23 cellular contexts compared by ENCODE assay signal in the genomic region with DNA sequence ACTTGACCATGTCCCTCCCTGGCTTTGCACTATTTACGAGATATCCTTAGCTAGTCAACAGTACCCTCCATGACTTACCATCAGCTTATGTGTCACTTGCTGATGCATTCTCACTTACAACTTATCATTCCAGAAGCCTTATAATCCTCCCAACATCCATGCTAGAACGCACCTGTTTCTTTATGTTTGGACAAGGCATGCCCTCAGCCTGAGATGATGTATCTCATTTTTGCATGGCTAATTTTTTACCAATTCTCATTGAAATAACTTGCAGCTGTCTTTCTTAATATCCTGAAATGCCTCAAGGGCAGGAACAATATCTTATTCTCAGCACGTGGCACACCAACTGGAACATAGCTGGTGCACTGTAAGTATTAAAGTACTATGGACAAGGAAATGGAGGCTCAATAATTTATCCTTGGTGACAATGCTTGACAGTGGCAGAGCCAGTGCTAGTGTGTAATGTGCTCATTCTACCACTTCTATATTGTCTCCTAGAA.
DNase-seq lines count a peak whose midpoint lies in the region; ATAC-seq and TF ChIP-seq lines count a peak whose summit lies in the region.
"Had no signal": no experiment of that assay in that cellular context is flagged by ENCODE, and none has a peak within 500 bp of the region (broad histone marks: within the 10 kb centered on the region; RNA-seq: fewer than 3 reads in every experiment).

No MANE protein-coding gene starts in this region.

- H3K23ac ChIP-seq in mesenchymal stem cell (ENCODE audit: low read length in 2 of 2): no peak overlapping the region
- H3K23ac ChIP-seq in trophoblast cell (ENCODE audit: low read length): peak overlapping the region; percentile 5

- peaks cover 14% of the 10 kb centered on the region for H3K4me1 ChIP-seq in mammary epithelial cell (ENCODE audit: insufficient read depth, low read length)
- H3K4me1 ChIP-seq in mesenchymal stem cell (ENCODE audit: control insufficient read depth, insufficient read depth, low read depth, low read length): peaks cover 2% of the 10 kb centered on the region
- no peaks in the 10 kb centered on the region for H3K4me1 ChIP-seq in trophoblast cell (ENCODE audit: control insufficient read depth in 1 of 2, insufficient read depth in 2 of 2, low read length in 2 of 2)
- H3K4me1 ChIP-seq in GM23338 (ENCODE audit: insufficient read depth): no peaks in the 10 kb centered on the region
- H3K4me1 ChIP-seq: BE2C; BLaER1 treated with 17β-estradiol and CSF1 and Interleukin-3, amounts not matched to agents 10 nM and 100 nM had no signal

- TF ChIP-seq CTCF in MCF 10A (IDR thresholded peaks at IDR 0.05; ENCODE audit: unreplicated experiment) (no peak), mammary epithelial cell (conservative IDR thresholded peaks at IDR 0.05 in 1 of 2, IDR thresholded peaks at IDR 0.05 in 1 of 2; ENCODE audit: extremely low read depth in 1 of 2, insufficient read depth in 1 of 2, low read depth in 1 of 2, low read length in 2 of 2) (no peak), GM23338 (conservative IDR thresholded peaks at IDR 0.05; ENCODE audit: low read depth in 2 of 2) (no peak)

- H3K4me3 ChIP-seq in mammary epithelial cell (replicated peaks in 1 of 3; ENCODE audit: insufficient read depth in 1 of 3, low read depth in 2 of 3, low read length in 3 of 3): no peak overlapping the region
- no peak overlapping the region for H3K4me3 ChIP-seq in mesenchymal stem cell (ENCODE audit: insufficient read depth in 1 of 2, low read depth in 1 of 2, low read length in 2 of 2)
- no peak overlapping the region for H3K4me3 ChIP-seq in trophoblast cell (ENCODE audit: low read depth, low read length)
- H3K4me3 ChIP-seq in GM23338: no peak overlapping the region
- H3K4me3 ChIP-seq: BLaER1 treated with 17β-estradiol and CSF1 and Interleukin-3, amounts not matched to agents 10 nM and 100 nM; GM12878 had no signal

- ATAC-seq in GM19035 (IDR thresholded peaks at IDR 0.05; ENCODE audit: unreplicated experiment): no peak
- ATAC-seq in GM19397 (IDR thresholded peaks at IDR 0.05; ENCODE audit: unreplicated experiment): no peak
- ATAC-seq in GM23338: no peak
- ATAC-seq: GM12878 had no signal

- dilution Hi-C loops in mammary epithelial cell (cut with HindIII; ENCODE audit: low sequenced_read_pairs): no loop called here

- no peak overlapping the region for H2AFZ ChIP-seq in mammary epithelial cell (ENCODE audit: low read depth, low read length)
- H2AFZ ChIP-seq in mesenchymal stem cell (ENCODE audit: low read depth, low read length): no peak overlapping the region
- H2AFZ ChIP-seq in trophoblast cell (ENCODE audit: insufficient read depth, low read length, poor library complexity): no peak overlapping the region
- H2AFZ ChIP-seq in GM23338: no peak overlapping the region

- in situ Hi-C loops in mammary epithelial cell (cut with MboI; ENCODE audit: low sequenced_read_pairs in 2 of 2): no loop called here

- no peak overlapping the region for H3K9ac ChIP-seq in mammary epithelial cell (ENCODE audit: insufficient read depth, low read length)
- H3K9ac ChIP-seq in mesenchymal stem cell (ENCODE audit: low read length): no peak overlapping the region
- no peak overlapping the region for H3K9ac ChIP-seq in trophoblast cell (ENCODE audit: low read length)
- H3K9ac ChIP-seq: BLaER1 treated with 17β-estradiol and CSF1 and Interleukin-3, amounts not matched to agents 10 nM and 100 nM had no signal

- H3K4me2 ChIP-seq in mammary epithelial cell (ENCODE audit: insufficient read depth, low read depth, low read length) (no peak overlapping the region), mesenchymal stem cell (ENCODE audit: low read length, poor library complexity, severe bottlenecking) (no peak overlapping the region), trophoblast cell (ENCODE audit: low read length) (no peak overlapping the region), GM23338 (no peak overlapping the region)
- H3K4me2 ChIP-seq: BLaER1 treated with 17β-estradiol and CSF1 and Interleukin-3, amounts not matched to agents 10 nM and 100 nM had no signal

- WGBS in mammary epithelial cell (ENCODE audit: low coverage, missing lambda C conversion rate): 88% methylated on average over 3 of the region's 3 CpGs
- 92% methylated on average over 3 of the region's 3 CpGs for WGBS in mesenchymal stem cell
- no CpG with 5 or more reads among the region's 3 CpGs for WGBS in trophoblast cell (ENCODE audit: extremely low coverage, insufficient coverage, insufficient read length)

- intact Hi-C loops in MCF 10A (cut with micrococcal nuclease) (no loop called here), mammary epithelial cell (cut with micrococcal nuclease) (loop anchor here (10.0 kb wide), 2 partner anchors 165 to 285 kb away; partner anchors contain the start of genes KIAA0825 and SLF1)

- H2BK5ac ChIP-seq in mesenchymal stem cell (ENCODE audit: low read depth, low read length, poor library complexity, severe bottlenecking) (no peak overlapping the region), trophoblast cell (ENCODE audit: low read depth, low read length, poor library complexity) (no peak overlapping the region)

- H3K4me3 Mint-ChIP-seq in MCF 10A (ENCODE audit: unreplicated experiment): no peak overlapping the region
- H3K4me3 Mint-ChIP-seq in GM23338: no peak overlapping the region
- H3K4me3 Mint-ChIP-seq: CD14-positive monocyte; CD4-positive, alpha-beta T cell; CD8-positive, alpha-beta memory T cell had no signal

- no peaks in the 10 kb centered on the region for H3K27me3 Mint-ChIP-seq in MCF 10A (ENCODE audit: insufficient read depth, unreplicated experiment)
- no peaks in the 10 kb centered on the region for H3K27me3 Mint-ChIP-seq in GM23338 (ENCODE audit: insufficient read depth, low read depth, poor library complexity)
- H3K27me3 Mint-ChIP-seq: CD4-positive, alpha-beta T cell had no signal

- no peak overlapping the region for H4K91ac ChIP-seq in mesenchymal stem cell (ENCODE audit: low read length)
- H4K91ac ChIP-seq in trophoblast cell (ENCODE audit: low read depth, low read length): no peak overlapping the region

- H3F3A ChIP-seq in GM23338 (replicated peaks; ENCODE audit: low read depth): no peaks in the 10 kb centered on the region

- no peak overlapping the region for H4K12ac ChIP-seq in trophoblast cell (ENCODE audit: low read depth, low read length)

- H3K4me1 Mint-ChIP-seq in MCF 10A (ENCODE audit: insufficient read depth, unreplicated experiment): peaks cover 25% of the 10 kb centered on the region
- no peaks in the 10 kb centered on the region for H3K4me1 Mint-ChIP-seq in GM23338
- H3K4me1 Mint-ChIP-seq: CD14-positive monocyte; CD8-positive, alpha-beta memory T cell had no signal

- H3K9me2 ChIP-seq in GM23338 (ENCODE audit: insufficient read depth): no peaks in the 10 kb centered on the region

- H3K79me2 ChIP-seq in mammary epithelial cell (ENCODE audit: insufficient read depth, low read length) (no peaks in the 10 kb centered on the region), trophoblast cell (ENCODE audit: control insufficient read depth, insufficient read depth, low read length, poor library complexity) (no peaks in the 10 kb centered on the region), GM23338 (replicated peaks; ENCODE audit: insufficient read depth) (no peaks in the 10 kb centered on the region)

- H4K20me1 ChIP-seq in mammary epithelial cell (ENCODE audit: insufficient read depth, low read length): no peaks in the 10 kb centered on the region
- H4K20me1 ChIP-seq in GM23338 (replicated peaks; ENCODE audit: insufficient read depth): no peaks in the 10 kb centered on the region

- H3K27ac ChIP-seq in mammary epithelial cell (ENCODE audit: insufficient read depth, low read depth, low read length) (no peak overlapping the region), mesenchymal stem cell (ENCODE audit: low read length, poor library complexity, severe bottlenecking) (peak overlapping the region; percentile 29), trophoblast cell (ENCODE audit: low read depth, low read length) (no peak overlapping the region), GM23338 (ENCODE audit: low read depth) (no peak overlapping the region)
- H3K27ac ChIP-seq: 22Rv1; BLaER1 treated with 17β-estradiol and CSF1 and Interleukin-3, amounts not matched to agents 10 nM and 100 nM had no signal

- CTCF ChIA-PET in MCF 10A (lab: Yijun Ruan, JAX): interaction anchor here (0.9 to 2.1 kb wide), 5 partner anchors 8 to 375 kb away, joined by 3 to 11 read pairs (median 4); no protein-coding TSS in a partner anchor
- CTCF ChIA-PET in mammary epithelial cell (lab: Charles Lee; ENCODE audit: low non-redundant PET): no interaction called here

- H3K9me3 Mint-ChIP-seq in MCF 10A (ENCODE audit: unreplicated experiment) (peaks cover 7% of the 10 kb centered on the region), GM23338 (no peaks in the 10 kb centered on the region)
- H3K9me3 Mint-ChIP-seq: CD4-positive, alpha-beta T cell; CD8-positive, alpha-beta memory T cell had no signal

- H3K27me3 ChIP-seq in mammary epithelial cell (ENCODE audit: insufficient read depth, low read length): no peaks in the 10 kb centered on the region
- H3K27me3 ChIP-seq in mesenchymal stem cell (ENCODE audit: control insufficient read depth in 1 of 2, insufficient read depth in 1 of 2, low read length in 2 of 2): no peaks in the 10 kb centered on the region
- no peaks in the 10 kb centered on the region for H3K27me3 ChIP-seq in trophoblast cell (ENCODE audit: insufficient read depth, low read length)
- H3K27me3 ChIP-seq in GM23338 (ENCODE audit: insufficient read depth): no peaks in the 10 kb centered on the region
- H3K27me3 ChIP-seq: BE2C; BLaER1 treated with 17β-estradiol and CSF1 and Interleukin-3, amounts not matched to agents 10 nM and 100 nM had no signal

- H3K36me3 ChIP-seq in mammary epithelial cell (ENCODE audit: insufficient read depth, low read length) (no peaks in the 10 kb centered on the region), mesenchymal stem cell (ENCODE audit: control insufficient read depth in 1 of 2, insufficient read depth in 2 of 2, low read depth in 1 of 2, low read length in 2 of 2) (peaks cover 0 to 10% of the 10 kb centered on the region in 2 experiments), trophoblast cell (ENCODE audit: control insufficient read depth in 1 of 2, insufficient read depth in 2 of 2, low read length in 2 of 2) (no peaks in the 10 kb centered on the region), GM23338 (ENCODE audit: insufficient read depth) (no peaks in the 10 kb centered on the region)
- H3K36me3 ChIP-seq: BE2C had no signal

- H3K79me1 ChIP-seq in mesenchymal stem cell (replicated peaks; ENCODE audit: low read length, poor library complexity, severe bottlenecking) (peaks cover 6% of the 10 kb centered on the region), trophoblast cell (ENCODE audit: low read length) (no peaks in the 10 kb centered on the region)

- H3K27ac Mint-ChIP-seq in MCF 10A (ENCODE audit: low read depth, unreplicated experiment) (peak overlapping the region; percentile 98), GM23338 (no peak overlapping the region)
- H3K27ac Mint-ChIP-seq: CD14-positive monocyte; CD4-positive, alpha-beta T cell had no signal

- no TSS peak for BruUV-seq in MCF 10A (replicated peaks; lab: Mats Ljungman, UMichigan)
- BruUV-seq in mammary epithelial cell (replicated peaks; lab: Mats Ljungman, UMichigan): no TSS peak

- no peak overlapping the region for H2BK12ac ChIP-seq in mesenchymal stem cell (ENCODE audit: low read length in 2 of 2)
- no peak overlapping the region for H2BK12ac ChIP-seq in trophoblast cell (ENCODE audit: low read length)

- H3K18ac ChIP-seq in mesenchymal stem cell (ENCODE audit: low read depth in 1 of 2, low read length in 2 of 2) (no peak overlapping the region), trophoblast cell (ENCODE audit: low read length) (no peak overlapping the region)

- H3K4ac ChIP-seq in mesenchymal stem cell (ENCODE audit: low read depth in 1 of 2, low read length in 2 of 2): no peak overlapping the region
- no peak overlapping the region for H3K4ac ChIP-seq in trophoblast cell (ENCODE audit: low read depth, low read length)

- H2AK5ac ChIP-seq in mesenchymal stem cell (ENCODE audit: low read length, severe bottlenecking) (no peak overlapping the region), trophoblast cell (ENCODE audit: low read length) (no peak overlapping the region)

- no peak overlapping the region for H2BK15ac ChIP-seq in mesenchymal stem cell (ENCODE audit: low read depth, poor library complexity, severe bottlenecking)

- no peaks in the 10 kb centered on the region for H3K9me3 ChIP-seq in mammary epithelial cell (replicated peaks; ENCODE audit: insufficient read depth, low read length)
- H3K9me3 ChIP-seq in mesenchymal stem cell (ENCODE audit: control insufficient read depth, low read length): no peaks in the 10 kb centered on the region
- no peaks in the 10 kb centered on the region for H3K9me3 ChIP-seq in trophoblast cell (ENCODE audit: insufficient read depth, low read depth, low read length)
- H3K9me3 ChIP-seq: BE2C; BLaER1 treated with 17β-estradiol and CSF1 and Interleukin-3, amounts not matched to agents 10 nM and 100 nM had no signal

- H4K8ac ChIP-seq in mesenchymal stem cell (ENCODE audit: low read length) (no peak overlapping the region), trophoblast cell (ENCODE audit: low read depth, low read length) (no peak overlapping the region)

- DNase-seq in MCF 10A (ENCODE audit: unreplicated experiment) (no peak), mammary epithelial cell (no peak), mesenchymal stem cell (no peak), trophoblast cell (no peak), hippocampal formation (lab: John Stamatoyannopoulos, UW) (no peak), GM23338 (ENCODE audit: low spot score) (no peak)
- DNase-seq: ACHN; AML-193; BE2C; CD4-positive, alpha-beta T cell; CD8-positive, alpha-beta memory T cell; DMS 273 treated with DMSO at 0.1 percent for 48 hours; DMS79; EL; GDM1; H7; HCEC 1CT had no signal

- H3K14ac ChIP-seq in mesenchymal stem cell (ENCODE audit: low read length in 2 of 2): no peak overlapping the region
- no peak overlapping the region for H3K14ac ChIP-seq in trophoblast cell (ENCODE audit: low read length)

- H3K36me3 Mint-ChIP-seq in MCF 10A (ENCODE audit: insufficient read depth, unreplicated experiment) (no peaks in the 10 kb centered on the region), GM23338 (ENCODE audit: low read depth) (no peaks in the 10 kb centered on the region)
- H3K36me3 Mint-ChIP-seq: CD8-positive, alpha-beta memory T cell had no signal

- H2BK120ac ChIP-seq in mesenchymal stem cell (ENCODE audit: low read depth, low read length): no peak overlapping the region
- no peak overlapping the region for H2BK120ac ChIP-seq in trophoblast cell (ENCODE audit: insufficient read depth, low read length, poor library complexity)

- POLR2A ChIA-PET in MCF 10A (lab: Yijun Ruan, JAX): no interaction called here
